ENCODE assay signal across 8 cellular contexts in the genomic region with DNA sequence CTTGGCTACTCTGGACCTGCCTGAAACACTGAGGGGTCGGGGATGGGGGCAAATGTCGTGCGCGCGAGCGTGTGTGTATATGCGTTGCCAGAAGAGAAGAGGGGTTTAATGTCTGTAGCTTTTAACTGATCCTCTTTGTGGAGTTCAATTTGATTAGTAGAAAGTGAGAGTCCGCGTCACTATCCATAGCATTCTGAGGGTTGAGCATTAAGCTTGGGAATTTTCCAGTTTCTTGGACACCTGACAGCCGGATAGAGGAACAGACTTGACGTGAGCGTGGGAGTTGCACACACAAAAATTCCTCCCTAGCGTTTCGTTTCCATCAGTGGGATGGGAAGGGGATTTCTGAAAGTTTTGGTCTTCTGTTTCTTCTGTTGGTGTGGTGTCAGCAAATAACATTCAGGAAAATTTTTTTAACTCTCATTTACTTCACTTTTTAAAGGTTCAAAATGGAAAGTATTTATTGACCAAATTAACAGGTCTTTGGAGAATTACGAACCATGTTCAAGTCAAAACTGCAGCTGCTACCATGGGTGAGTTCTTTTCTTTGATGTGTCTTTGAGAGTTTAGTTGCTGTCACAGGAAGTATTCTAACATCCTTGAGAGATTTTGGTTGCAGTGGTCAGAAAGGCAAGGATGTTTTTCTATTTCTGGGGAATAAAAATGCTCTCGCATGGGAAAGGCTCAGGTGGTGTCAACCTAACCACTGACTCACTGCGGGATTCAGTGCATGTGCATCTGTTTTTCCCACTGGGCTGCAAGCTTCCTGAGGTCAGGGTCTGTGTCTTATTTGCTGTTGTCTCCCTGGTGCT. TPM values are rescaled to one million over a fixed set of nuclear protein-coding genes. Genes with fewer than 3 reads are reported as not detected.
DNase-seq lines count a peak whose midpoint lies in the region; ATAC-seq lines count a peak whose summit lies in the region.

No MANE protein-coding gene starts in this region.

- H3K27me3 Mint-ChIP-seq in CD4-positive, alpha-beta memory T cell = no peaks in the 10 kb centered on the region
- H3K27me3 Mint-ChIP-seq in activated naive CD8-positive, alpha-beta T cell treated with anti-CD3 and anti-CD28 coated beads, Interleukin-2, amount 50 U/mL, for 24 hours = no peaks in the 10 kb centered on the region

- no peaks in the 10 kb centered on the region for H3K27me3 ChIP-seq in CD4-positive, alpha-beta memory T cell (ENCODE audit: insufficient read depth, low read length)
- H3K27me3 ChIP-seq in skeletal muscle tissue (ENCODE audit: control insufficient read depth in 3 of 3, insufficient read depth in 3 of 3, low read length in 3 of 3) = no peaks in the 10 kb centered on the region

- peaks cover 16% of the 10 kb centered on the region for H3K36me3 ChIP-seq in CD4-positive, alpha-beta memory T cell (ENCODE audit: insufficient read depth, low read length)
- H3K36me3 ChIP-seq in KOPT-K1 (ENCODE audit: insufficient read depth, low read length) (peaks cover 36% of the 10 kb centered on the region), skeletal muscle tissue (ENCODE audit: control insufficient read depth in 3 of 3, insufficient read depth in 3 of 3, low read length in 3 of 3) (peaks cover 13 to 27% (median 19%) of the 10 kb centered on the region in 3 donors)

- peak overlapping the region; percentile 79 to 97 (median 93) for H3K27ac Mint-ChIP-seq in CD4-positive, alpha-beta memory T cell
- peak overlapping the region; percentile 91 for H3K27ac Mint-ChIP-seq in activated naive CD8-positive, alpha-beta T cell treated with anti-CD3 and anti-CD28 coated beads, Interleukin-2, amount 50 U/mL, for 24 hours

- peak overlapping the region; percentile 92 for H3K27ac ChIP-seq in CD4-positive, alpha-beta memory T cell (ENCODE audit: low read depth, low read length)
- H3K27ac ChIP-seq in KOPT-K1 (ENCODE audit: low read depth, low read length, poor library complexity, severe bottlenecking) (peak overlapping the region; percentile 83), skeletal muscle tissue (ENCODE audit: low read depth, low read length) (peak overlapping the region; percentile 46)

- no peaks in the 10 kb centered on the region for H3K9me3 ChIP-seq in CD4-positive, alpha-beta memory T cell (ENCODE audit: control insufficient read depth in 1 of 2, low read length in 2 of 2)
- H3K9me3 ChIP-seq in KOPT-K1 (ENCODE audit: insufficient read depth, low read length, poor library complexity, severe bottlenecking) (no peaks in the 10 kb centered on the region), iPS-18c (ENCODE audit: control insufficient read depth, insufficient read depth, low read length) (no peaks in the 10 kb centered on the region), skeletal muscle tissue (ENCODE audit: control insufficient read depth in 3 of 3, low read length in 3 of 3) (no peaks in the 10 kb centered on the region)

- peaks cover 24% of the 10 kb centered on the region for H3K4me1 ChIP-seq in CD4-positive, alpha-beta memory T cell (ENCODE audit: insufficient read depth, low read length)
- peaks cover 12 to 17% (median 15%) of the 10 kb centered on the region in 3 donors for H3K4me1 ChIP-seq in skeletal muscle tissue (ENCODE audit: control insufficient read depth in 3 of 3, insufficient read depth in 3 of 3, low read length in 3 of 3)

- peaks cover 13 to 30% of the 10 kb centered on the region in 2 donors for H3K36me3 Mint-ChIP-seq in CD4-positive, alpha-beta memory T cell
- H3K36me3 Mint-ChIP-seq in activated naive CD8-positive, alpha-beta T cell treated with anti-CD3 and anti-CD28 coated beads, Interleukin-2, amount 50 U/mL, for 24 hours (ENCODE audit: low read depth) = peaks cover 14% of the 10 kb centered on the region

- DNase-seq in CD4-positive, alpha-beta memory T cell = peak in 3 of 5 donors; percentile 5 to 21 (median 15)
- DNase-seq in activated naive CD8-positive, alpha-beta T cell treated with anti-CD3 and anti-CD28 coated beads, Interleukin-2, amount 50 U/mL, for 24 hours = no peak
- no peak for DNase-seq in LoVo (ENCODE audit: low spot score)

- POLR2A ChIA-PET in CD4-positive, alpha-beta memory T cell (lab: Charles Lee; ENCODE audit: partially characterized antibody) = interaction anchor here (1.0 to 11.5 kb wide), 10 partner anchors 8 to 626 kb away, joined by 3 to 204 read pairs (median 4); a partner anchor contains a TSS

- peak overlapping the region; percentile 70 to 84 for H3K4me3 ChIP-seq in CD4-positive, alpha-beta memory T cell (ENCODE audit: low read length in 2 of 2)
- peak overlapping the region; percentile 98 for H3K4me3 ChIP-seq in iPS-18c (ENCODE audit: insufficient read depth, low read depth, low read length)
- H3K4me3 ChIP-seq in skeletal muscle tissue (ENCODE audit: low read length in 3 of 3) = peak overlapping the region; percentile 89 to 92 (median 91)

- intact Hi-C loops in CD4-positive, alpha-beta memory T cell (cut with micrococcal nuclease) = loop anchor here (1.0 to 10.0 kb wide), 3 partner anchors 29 to 875 kb away; a partner anchor contains a TSS

- peak overlapping the region; percentile 92 to 98 (median 97) for H3K4me3 Mint-ChIP-seq in CD4-positive, alpha-beta memory T cell
- peak overlapping the region; percentile 89 for H3K4me3 Mint-ChIP-seq in activated naive CD8-positive, alpha-beta T cell treated with anti-CD3 and anti-CD28 coated beads, Interleukin-2, amount 50 U/mL, for 24 hours

- peaks cover 0 to 1% (median 0%) of the 10 kb centered on the region in 8 donors for H3K9me3 Mint-ChIP-seq in CD4-positive, alpha-beta memory T cell
- H3K9me3 Mint-ChIP-seq in activated naive CD8-positive, alpha-beta T cell treated with anti-CD3 and anti-CD28 coated beads, Interleukin-2, amount 50 U/mL, for 24 hours = no peaks in the 10 kb centered on the region

- ATAC-seq in GM19455 (IDR thresholded peaks at IDR 0.05; ENCODE audit: unreplicated experiment) (peak; percentile 55), HG03565 (IDR thresholded peaks at IDR 0.05; ENCODE audit: unreplicated experiment) (no peak)
- ATAC-seq in activated naive CD8-positive, alpha-beta T cell treated with anti-CD3 and anti-CD28 coated beads, Interleukin-2, amount 50 U/mL, for 24 hours = peak; percentile 73

- H3K9ac ChIP-seq in skeletal muscle tissue (ENCODE audit: low read depth in 1 of 3, low read length in 3 of 3) = peak overlapping the region; percentile 77 to 87 (median 79)

- H3K4me1 Mint-ChIP-seq in CD4-positive, alpha-beta memory T cell = peaks cover 19 to 33% (median 28%) of the 10 kb centered on the region in 4 donors
- H3K4me1 Mint-ChIP-seq in activated naive CD8-positive, alpha-beta T cell treated with anti-CD3 and anti-CD28 coated beads, Interleukin-2, amount 50 U/mL, for 24 hours = peaks cover 30% of the 10 kb centered on the region

- CTCF ChIA-PET in CD4-positive, alpha-beta memory T cell (lab: Charles Lee; ENCODE audit: partially characterized antibody) = interaction anchor here (1.1 to 2.1 kb wide), 5 partner anchors 10 to 229 kb away, joined by 3 to 6 read pairs (median 6); a partner anchor contains a TSS

RNA-seq across cellular contexts. Expression of a gene that starts 0.8 kb away (rescaled TPM):
- total RNA-seq in CD4-positive, alpha-beta memory T cell = 10 to 100 TPM; 39.5 to 40.2 TPM
- 10 to 100 TPM; 37.6 to 51.1 TPM for polyA plus RNA-seq in CD4-positive, alpha-beta memory T cell
- 6.8 TPM for total RNA-seq in skeletal muscle tissue

RNA-seq across cellular contexts. Expression of a gene that starts 6.2 kb away (rescaled TPM):
- 10 to 100 TPM; 46.1 to 47.4 TPM for total RNA-seq in CD4-positive, alpha-beta memory T cell
- polyA plus RNA-seq in CD4-positive, alpha-beta memory T cell = 10 to 100 TPM in 1 of 2 donors, 1 to 10 TPM in 1; 9.2 to 18.6 TPM
- total RNA-seq in skeletal muscle tissue = 45.9 TPM

RNA-seq across cellular contexts. Expression of a gene that starts 28.8 kb away (rescaled TPM):
- 10 to 100 TPM; 72.3 to 80.9 TPM for total RNA-seq in CD4-positive, alpha-beta memory T cell
- polyA plus RNA-seq in CD4-positive, alpha-beta memory T cell = 10 to 100 TPM; 72.2 to 75.2 TPM
- total RNA-seq in skeletal muscle tissue = 33.9 TPM

Comparison
In these comparisons a context has a peak if more than half of its experiments do, and no peak if none do; other contexts are left out.
1. DNase-seq: peak in CD4-positive, alpha-beta memory T cell (3 of 5); none in activated naive CD8-positive, alpha-beta T cell treated with anti-CD3 and anti-CD28 coated beads, Interleukin-2, amount 50 U/mL, for 24 hours (single experiment) and LoVo (single experiment).
2. Peak in every context shown above with its lines, with median percentiles within 50 percentile points of each other: H3K27ac ChIP-seq and H3K4me3 ChIP-seq.